ENCODE assay signal across 8 cellular contexts in the genomic region with DNA sequence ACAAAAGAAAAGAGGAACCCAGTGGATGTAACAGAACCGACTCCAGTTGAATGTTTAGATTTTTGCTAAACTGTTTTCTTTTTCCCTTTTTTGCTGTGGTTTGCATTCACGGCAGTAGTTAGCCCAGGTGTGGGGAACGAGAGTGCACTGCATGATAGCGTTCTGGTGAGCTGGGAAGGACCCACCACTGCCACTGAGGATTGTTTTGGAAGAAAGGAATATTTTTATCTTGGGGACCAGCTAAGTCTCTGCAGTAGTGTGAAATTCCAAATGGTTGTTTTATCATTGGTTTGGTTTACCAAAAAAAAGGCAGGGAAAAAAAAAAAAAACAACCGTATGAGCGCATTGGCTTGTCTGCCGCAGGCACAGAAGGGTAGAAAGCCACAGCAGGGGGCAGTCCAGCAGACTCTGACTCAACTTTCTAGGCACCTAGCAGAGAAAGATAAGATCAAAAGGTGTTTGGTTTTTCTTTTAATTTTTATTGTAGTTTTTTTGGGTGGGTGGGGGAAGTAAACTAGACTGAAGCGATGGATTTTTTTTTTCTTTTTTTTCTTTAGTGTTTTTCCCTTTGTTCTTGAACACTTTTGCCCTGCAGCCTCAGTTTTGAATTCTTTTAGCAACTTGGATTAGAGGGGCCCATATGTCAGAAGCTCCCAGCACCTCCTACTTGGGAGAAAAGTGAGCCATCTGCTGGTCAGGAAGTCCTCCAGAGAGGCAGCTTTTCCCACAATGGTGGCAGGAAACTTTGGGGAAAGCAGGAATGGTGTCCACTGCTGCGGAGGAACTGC. TPM values are rescaled to one million over a fixed set of nuclear protein-coding genes. Genes with fewer than 3 reads are reported as not detected.
DNase-seq lines count a peak whose midpoint lies in the region; ATAC-seq, FAIRE-seq and TF ChIP-seq lines count a peak whose summit lies in the region.

No MANE protein-coding gene starts in this region.

- no peak overlapping the region for H3K4me3 ChIP-seq in foreskin fibroblast (ENCODE audit: low read depth in 1 of 2, low read length in 2 of 2)

- peaks cover 71% of the 10 kb centered on the region for H3K4me1 Mint-ChIP-seq in activated T-cell treated with anti-CD3 and anti-CD28 coated beads, Interleukin-2, amount 50 U/mL, for 72 hours (ENCODE audit: low read depth)

- no peaks in the 10 kb centered on the region for H3K27me3 Mint-ChIP-seq in activated T-cell treated with anti-CD3 and anti-CD28 coated beads, Interleukin-2, amount 50 U/mL, for 72 hours (ENCODE audit: low read depth)

- no peak for FAIRE-seq in RCC 7860 (lab: Jason Lieb, UNC)

- H3K9me3 Mint-ChIP-seq in activated T-cell treated with anti-CD3 and anti-CD28 coated beads, Interleukin-2, amount 50 U/mL, for 72 hours, result no peaks in the 10 kb centered on the region

- peak overlapping the region; percentile 36 for H3K27ac Mint-ChIP-seq in activated T-cell treated with anti-CD3 and anti-CD28 coated beads, Interleukin-2, amount 50 U/mL, for 72 hours

- peak; percentile 65 for TF ChIP-seq CTCF in foreskin fibroblast (IDR thresholded peaks at IDR 0.05; ENCODE audit: low read depth, low read length)

- DNase-seq in COR-L47 (lab: John Stamatoyannopoulos, UW) (peak; percentile 33), NCI-H146 treated with DMSO at 0.1 percent for 48 hours (lab: John Stamatoyannopoulos, UW; ENCODE audit: unreplicated experiment) (peak; percentile 17), foreskin fibroblast (peak in 1 of 2 donors; percentile 69), UCSD-AML1 (lab: John Stamatoyannopoulos, UW; ENCODE audit: unreplicated experiment) (no peak), RCC 7860 (ENCODE audit: low spot score) (no peak)
- peak; percentile 48 to 71 for DNase-seq in activated T-cell treated with anti-CD3 and anti-CD28 coated beads, Interleukin-2, amount 50 U/mL, for 72 hours
- DNase-seq in stimulated activated CD4-positive, alpha-beta T cell treated with anti-CD3 and anti-CD28 coated beads, Interleukin-4, amount 100 ng/mL, for 1 hour, result peak; percentile 62

- peak overlapping the region; percentile 45 to 60 for H3K4me3 Mint-ChIP-seq in activated T-cell treated with anti-CD3 and anti-CD28 coated beads, Interleukin-2, amount 50 U/mL, for 72 hours

- ATAC-seq in activated T-cell treated with anti-CD3 and anti-CD28 coated beads, Interleukin-2, amount 50 U/mL, for 72 hours (replicated peaks in 1 of 2), result peak; percentile 56
- ATAC-seq in GM18867 (IDR thresholded peaks at IDR 0.05; ENCODE audit: unreplicated experiment), result no peak

- H3K36me3 Mint-ChIP-seq in activated T-cell treated with anti-CD3 and anti-CD28 coated beads, Interleukin-2, amount 50 U/mL, for 72 hours (ENCODE audit: insufficient read depth in 2 of 2), result peaks cover 2 to 20% of the 10 kb centered on the region in 2 donors

RNA-seq across cellular contexts. Expression of gene RAB5IF, which starts 13.5 kb away (rescaled TPM):
- 10 to 100 TPM; 78.2 to 88.3 TPM for total RNA-seq in activated T-cell treated with anti-CD3 and anti-CD28 coated beads, Interleukin-2, amount 50 U/mL, for 72 hours

RNA-seq across cellular contexts. Expression of gene TGIF2, which starts 18.7 kb away (rescaled TPM):
- 10 to 100 TPM; 47.3 to 58.4 TPM for total RNA-seq in activated T-cell treated with anti-CD3 and anti-CD28 coated beads, Interleukin-2, amount 50 U/mL, for 72 hours

RNA-seq across cellular contexts. Expression of gene MYL9, which starts 50.7 kb away (rescaled TPM):
- total RNA-seq in activated T-cell treated with anti-CD3 and anti-CD28 coated beads, Interleukin-2, amount 50 U/mL, for 72 hours, result 1 to 10 TPM in 1 of 2 donors, under 1 TPM in 1; 0.62 to 2.0 TPM

RNA-seq across cellular contexts. Expression of gene SLA2, which starts 53.9 kb away (rescaled TPM):
- 10 to 100 TPM; 44.9 to 56.6 TPM for total RNA-seq in activated T-cell treated with anti-CD3 and anti-CD28 coated beads, Interleukin-2, amount 50 U/mL, for 72 hours

Comparison
In these comparisons a context has a peak if more than half of its experiments do, and no peak if none do; other contexts are left out.
1. DNase-seq: peak in COR-L47 (single experiment), NCI-H146 treated with DMSO at 0.1 percent for 48 hours (single experiment), activated T-cell treated with anti-CD3 and anti-CD28 coated beads, Interleukin-2, amount 50 U/mL, for 72 hours (2 of 2) and stimulated activated CD4-positive, alpha-beta T cell treated with anti-CD3 and anti-CD28 coated beads, Interleukin-4, amount 100 ng/mL, for 1 hour (single experiment); none in UCSD-AML1 (single experiment) and RCC 7860 (single experiment).